Comparison of ENCODE assay signal across 11 cellular contexts in the genomic region with DNA sequence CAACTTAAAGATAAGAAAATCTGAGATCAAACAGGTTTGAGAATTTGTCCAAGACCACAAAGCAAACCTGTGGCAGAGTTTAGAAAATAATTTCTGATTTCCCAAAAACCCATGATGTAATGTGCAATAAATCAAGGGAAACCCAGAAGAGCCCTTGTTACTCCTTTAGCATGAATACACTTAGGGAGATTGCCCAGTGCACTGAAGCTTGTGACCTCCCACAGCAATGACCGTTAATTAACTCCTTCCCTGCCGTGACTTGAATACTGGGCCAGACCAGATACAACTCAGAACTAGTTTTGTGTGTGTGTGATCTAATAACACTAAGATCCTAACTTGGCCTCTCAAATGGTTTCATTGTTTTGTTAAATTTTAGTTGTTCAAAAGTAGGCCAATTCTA. TPM values are rescaled to one million over a fixed set of nuclear protein-coding genes. Genes with fewer than 3 reads are reported as not detected.
DNase-seq lines count a peak whose midpoint lies in the region; ATAC-seq and TF ChIP-seq lines count a peak whose summit lies in the region.
"Had no signal": no experiment of that assay in that cellular context is flagged by ENCODE, and none has a peak within 500 bp of the region (broad histone marks: within the 10 kb centered on the region; RNA-seq: fewer than 3 reads in every experiment).

No MANE protein-coding gene starts in this region.

- ATAC-seq in HG03097 (IDR thresholded peaks at IDR 0.05; ENCODE audit: low FRiP score, unreplicated experiment) (no peak), GM18870 (IDR thresholded peaks at IDR 0.05; ENCODE audit: unreplicated experiment) (no peak)

- H3K27ac ChIP-seq in OCI-LY1 (ENCODE audit: low read depth, low read length, poor library complexity, severe bottlenecking) = peak overlapping the region; percentile 25
- H3K27ac ChIP-seq: BLaER1 had no signal

- peaks cover 31% of the 10 kb centered on the region for H3K4me1 ChIP-seq in OCI-LY1 (ENCODE audit: insufficient read depth, low read length, severe bottlenecking)

- no peaks in the 10 kb centered on the region for H3K9me3 Mint-ChIP-seq in activated CD4-positive, alpha-beta memory T cell treated with anti-CD3 and anti-CD28 coated beads, Interleukin-2, amount 10 ng/mL, durations not matched to agents 7 days and 5 days
- no peaks in the 10 kb centered on the region for H3K9me3 Mint-ChIP-seq in activated CD4-positive, alpha-beta memory T cell treated with anti-CD3 and anti-CD28 coated beads for 36 hours
- H3K9me3 Mint-ChIP-seq in endothelial cell (ENCODE audit: unreplicated experiment) = no peaks in the 10 kb centered on the region

- H3K27me3 Mint-ChIP-seq in activated CD4-positive, alpha-beta memory T cell treated with anti-CD3 and anti-CD28 coated beads, Interleukin-2, amount 10 ng/mL, durations not matched to agents 7 days and 5 days = no peaks in the 10 kb centered on the region
- H3K27me3 Mint-ChIP-seq in activated CD4-positive, alpha-beta memory T cell treated with anti-CD3 and anti-CD28 coated beads for 36 hours = no peaks in the 10 kb centered on the region
- peaks cover 3% of the 10 kb centered on the region for H3K27me3 Mint-ChIP-seq in endothelial cell (ENCODE audit: unreplicated experiment)

- H4K20me1 ChIP-seq in OCI-LY1 (ENCODE audit: insufficient read depth, low read length) = no peaks in the 10 kb centered on the region

- no peak overlapping the region for H2AFZ ChIP-seq in OCI-LY1 (ENCODE audit: low read length)

- peaks cover 3% of the 10 kb centered on the region; the same call in 1 of the 2 replicates for H3K9me3 ChIP-seq in OCI-LY1 (ENCODE audit: low read length)
- H3K9me3 ChIP-seq: BLaER1 had no signal

- H3K27ac Mint-ChIP-seq in activated CD4-positive, alpha-beta memory T cell treated with anti-CD3 and anti-CD28 coated beads, Interleukin-2, amount 10 ng/mL, durations not matched to agents 7 days and 5 days = no peak overlapping the region
- no peak overlapping the region for H3K27ac Mint-ChIP-seq in activated CD4-positive, alpha-beta memory T cell treated with anti-CD3 and anti-CD28 coated beads for 36 hours
- H3K27ac Mint-ChIP-seq in endothelial cell (ENCODE audit: unreplicated experiment) = no peak overlapping the region

- H3F3A ChIP-seq in OCI-LY1 (ENCODE audit: insufficient read depth, low read length) = no peaks in the 10 kb centered on the region

- H3K4me3 Mint-ChIP-seq in activated CD4-positive, alpha-beta memory T cell treated with anti-CD3 and anti-CD28 coated beads, Interleukin-2, amount 10 ng/mL, durations not matched to agents 7 days and 5 days = peak overlapping the region; percentile 8
- no peak overlapping the region for H3K4me3 Mint-ChIP-seq in activated CD4-positive, alpha-beta memory T cell treated with anti-CD3 and anti-CD28 coated beads for 36 hours
- H3K4me3 Mint-ChIP-seq in endothelial cell (ENCODE audit: unreplicated experiment) = peak overlapping the region; percentile 26

- POLR2A ChIA-PET in activated CD4-positive, alpha-beta memory T cell treated with anti-CD3 and anti-CD28 coated beads, Interleukin-2, amount 10 ng/mL, durations not matched to agents 7 days and 5 days (lab: Charles Lee) = interaction anchor here (0.9 to 1.5 kb wide), 2 partner anchors 53 to 74 kb away, joined by 3 read pairs; partner anchors contain the start of gene SLC25A20
- POLR2A ChIA-PET in activated CD4-positive, alpha-beta memory T cell treated with anti-CD3 and anti-CD28 coated beads for 36 hours (lab: Charles Lee) = interaction anchor here (0.7 to 1.3 kb wide), 2 partner anchors 83 to 90 kb away, joined by 3 read pairs; no protein-coding TSS in a partner anchor

- peaks cover 26% of the 10 kb centered on the region for H3K4me1 Mint-ChIP-seq in activated CD4-positive, alpha-beta memory T cell treated with anti-CD3 and anti-CD28 coated beads, Interleukin-2, amount 10 ng/mL, durations not matched to agents 7 days and 5 days
- H3K4me1 Mint-ChIP-seq in activated CD4-positive, alpha-beta memory T cell treated with anti-CD3 and anti-CD28 coated beads for 36 hours (ENCODE audit: low read depth) = peaks cover 33% of the 10 kb centered on the region
- peaks cover 11% of the 10 kb centered on the region for H3K4me1 Mint-ChIP-seq in endothelial cell (ENCODE audit: unreplicated experiment)

- no peaks in the 10 kb centered on the region for H3K9me2 ChIP-seq in OCI-LY1 (ENCODE audit: low read depth, low read length)

- peak overlapping the region; percentile 86 for H3K4me3 ChIP-seq in OCI-LY1 (ENCODE audit: low read depth, low read length, poor library complexity, severe bottlenecking)
- H3K4me3 ChIP-seq: BLaER1, HAP-1 had no signal

- CTCF ChIA-PET in activated CD4-positive, alpha-beta memory T cell treated with anti-CD3 and anti-CD28 coated beads, Interleukin-2, amount 10 ng/mL, durations not matched to agents 7 days and 5 days (lab: Charles Lee) = interaction anchor here (1.2 to 1.5 kb wide), 2 partner anchors 107 to 158 kb away, joined by 3 to 4 read pairs; no protein-coding TSS in a partner anchor
- CTCF ChIA-PET in activated CD4-positive, alpha-beta memory T cell treated with anti-CD3 and anti-CD28 coated beads for 36 hours (lab: Charles Lee) = interaction anchor here (0.7 to 1.1 kb wide), 2 partner anchors 8 to 177 kb away, joined by 3 to 4 read pairs; partner anchors contain the start of gene NDUFAF3

- peak overlapping the region; percentile 53 for H3K4me2 ChIP-seq in OCI-LY1 (ENCODE audit: low read length)
- H3K4me2 ChIP-seq: BLaER1 had no signal

- no peak for DNase-seq in activated CD4-positive, alpha-beta memory T cell treated with anti-CD3 and anti-CD28 coated beads, Interleukin-2, amount 10 ng/mL, durations not matched to agents 7 days and 5 days
- DNase-seq in activated CD4-positive, alpha-beta memory T cell treated with anti-CD3 and anti-CD28 coated beads for 36 hours = no peak
- DNase-seq in endothelial cell (ENCODE audit: low spot score) (no peak), retina (peak; percentile 35), NCI-H1694 treated with DMSO at 0.1 percent for 48 hours (lab: John Stamatoyannopoulos, UW) (no peak)
- DNase-seq: NCI-H526 treated with DMSO at 0.1 percent for 48 hours had no signal

- intact Hi-C loops in activated CD4-positive, alpha-beta memory T cell treated with anti-CD3 and anti-CD28 coated beads for 36 hours (cut with micrococcal nuclease) = loop anchor here (5.0 kb wide), 2 partner anchors 52 to 247 kb away; partner anchors contain the start of genes QRICH1 and SLC25A20

- H3K9ac ChIP-seq in OCI-LY1 (ENCODE audit: low read length) = no peak overlapping the region; the same call in 1 of the 2 replicates
- H3K9ac ChIP-seq: BLaER1 had no signal

- H3K36me3 Mint-ChIP-seq in activated CD4-positive, alpha-beta memory T cell treated with anti-CD3 and anti-CD28 coated beads, Interleukin-2, amount 10 ng/mL, durations not matched to agents 7 days and 5 days (ENCODE audit: low read depth) = peaks cover 11% of the 10 kb centered on the region
- peaks cover 6% of the 10 kb centered on the region for H3K36me3 Mint-ChIP-seq in activated CD4-positive, alpha-beta memory T cell treated with anti-CD3 and anti-CD28 coated beads for 36 hours
- no peaks in the 10 kb centered on the region for H3K36me3 Mint-ChIP-seq in endothelial cell (ENCODE audit: low read depth, unreplicated experiment)

- TF ChIP-seq CTCF in OCI-LY1 (IDR thresholded peaks at IDR 0.05; ENCODE audit: low read length) (no peak), endothelial cell (IDR thresholded peaks at IDR 0.05; ENCODE audit: unreplicated experiment) (no peak)

- H3K36me3 ChIP-seq in OCI-LY1 (ENCODE audit: insufficient read depth, low read length) = peaks cover 7% of the 10 kb centered on the region; the same call in 1 of the 2 replicates
- H3K36me3 ChIP-seq: BLaER1, HAP-1 had no signal

- H3K27me3 ChIP-seq in OCI-LY1 (ENCODE audit: insufficient read depth, low read length) = no peaks in the 10 kb centered on the region

- H3K79me2 ChIP-seq in OCI-LY1 (ENCODE audit: insufficient read depth, low read length) = peaks cover 22% of the 10 kb centered on the region

RNA-seq across cellular contexts. Expression of gene PRKAR2A, which starts 2.5 kb away (rescaled TPM):
- 10 to 100 TPM; 28.3 to 29.7 TPM for total RNA-seq in activated CD4-positive, alpha-beta memory T cell treated with anti-CD3 and anti-CD28 coated beads, Interleukin-2, amount 10 ng/mL, durations not matched to agents 7 days and 5 days
- total RNA-seq in activated CD4-positive, alpha-beta memory T cell treated with anti-CD3 and anti-CD28 coated beads for 36 hours = 10 to 100 TPM; 30.4 to 32.7 TPM
- total RNA-seq in endothelial cell (ENCODE audit: unreplicated experiment) = 67.3 TPM

RNA-seq across cellular contexts. Expression of gene SLC25A20, which starts 53.5 kb away (rescaled TPM):
- 10 to 100 TPM; 25.6 to 29.5 TPM for total RNA-seq in activated CD4-positive, alpha-beta memory T cell treated with anti-CD3 and anti-CD28 coated beads, Interleukin-2, amount 10 ng/mL, durations not matched to agents 7 days and 5 days
- total RNA-seq in activated CD4-positive, alpha-beta memory T cell treated with anti-CD3 and anti-CD28 coated beads for 36 hours = 10 to 100 TPM; 16.7 to 18.2 TPM
- 3.6 TPM for total RNA-seq in endothelial cell (ENCODE audit: unreplicated experiment)
